ENCODE assay signal across 30 cellular contexts in genomic region chr9:135201711-135202110, GRCh38.
"Had no signal": no experiment of that assay in that cellular context is flagged by ENCODE, and none has a peak within 500 bp of the region (broad histone marks: within the 10 kb centered on the region; RNA-seq: fewer than 3 reads in every experiment).

No MANE protein-coding gene starts in this region.

- H3K27ac ChIP-seq: ovary, parathyroid adenoma, psoas muscle, right lobe of liver, sigmoid colon, stomach, thoracic aorta, tibial artery, transverse colon, upper lobe of left lung, vagina had no signal

- H3K4me1 ChIP-seq: parathyroid adenoma, psoas muscle, right lobe of liver, sigmoid colon, stomach, tibial artery, transverse colon, upper lobe of left lung, vagina had no signal

- H3K27me3 ChIP-seq: ovary, right lobe of liver, upper lobe of left lung, vagina had no signal

- H3K79me2 ChIP-seq: parathyroid adenoma had no signal

- H3K9ac ChIP-seq: parathyroid adenoma had no signal

- H3K4me3 ChIP-seq: ovary, psoas muscle, right lobe of liver, sigmoid colon, stomach, thoracic aorta, tibial artery, transverse colon, upper lobe of left lung, vagina had no signal

- H2AFZ ChIP-seq: parathyroid adenoma had no signal

- H3K4me3 Mint-ChIP-seq: naive B cell; naive thymus-derived CD8-positive, alpha-beta T cell; natural killer cell treated with Interleukin-12 subunit alpha and Interleukin-12 subunit beta and Interleukin-15 and Interleukin-18, amount 100 ng/mL, for 72 hours; nephron progenitor cell; neural crest cell; stimulated activated effector memory CD8-positive, alpha-beta T cell treated with anti-CD3 and anti-CD28 coated beads, Interleukin-12 subunit alpha, Interleukin-12 subunit beta, amount 100 ng/mL, for 72 hours; stimulated activated naive B cell treated with anti-CD40 and anti-IgM and Interleukin-4, amounts not matched to agents 10 μg/mL and 1 μg/mL and 100 μg/mL, for 72 hours; stimulated activated naive CD8-positive, alpha-beta T cell treated with anti-CD3 and anti-CD28 coated beads, Interleukin-15, Interleukin-2, amounts not matched to agents 100 ng/mL and 50 ng/mL, for 24 hours had no signal

- ATAC-seq: naive thymus-derived CD8-positive, alpha-beta T cell; natural killer cell treated with Interleukin-12 subunit alpha and Interleukin-12 subunit beta and Interleukin-15 and Interleukin-18, amount 100 ng/mL, for 72 hours; psoas muscle; right cardiac atrium; right lobe of liver; stimulated activated effector memory CD8-positive, alpha-beta T cell treated with anti-CD3 and anti-CD28 coated beads, Interleukin-12 subunit alpha, Interleukin-12 subunit beta, amount 100 ng/mL, for 72 hours; stimulated activated naive B cell treated with anti-CD40 and anti-IgM and Interleukin-4, amounts not matched to agents 10 μg/mL and 1 μg/mL and 100 μg/mL, for 72 hours had no signal

- DNase-seq: naive B cell; naive thymus-derived CD8-positive, alpha-beta T cell; nephron progenitor cell; occipital lobe; ovary; posterior cingulate gyrus; psoas muscle; right lobe of liver; sigmoid colon; small intestine; stimulated activated CD4-positive, alpha-beta T cell treated with anti-CD3 and anti-CD28 coated beads, Interleukin-15, amount 100 ng/mL, for 24 hours; stimulated activated CD4-positive, alpha-beta T cell treated with anti-CD3 and anti-CD28 coated beads, Interleukin-2, amount 100 ng/mL, for 24 hours; stimulated activated CD4-positive, alpha-beta T cell treated with anti-CD3 and anti-CD28 coated beads, Interleukin-2, amount 100 ng/mL, for 48 hours; stimulated activated CD4-positive, alpha-beta T cell treated with anti-CD3 and anti-CD28 coated beads, Interleukin-4, amount 100 ng/mL, for 24 hours; stimulated activated naive B cell treated with anti-CD40 and anti-IgM and Interleukin-4, amounts not matched to agents 10 μg/mL and 1 μg/mL and 100 μg/mL, for 72 hours; stimulated activated naive CD4-positive, alpha-beta T cell treated with Interleukin-2 at 50 U/mL for 16 hours; stomach; tibial artery; transverse colon; upper lobe of left lung had no signal

- H3K36me3 Mint-ChIP-seq: naive B cell; naive thymus-derived CD8-positive, alpha-beta T cell; natural killer cell treated with Interleukin-12 subunit alpha and Interleukin-12 subunit beta and Interleukin-15 and Interleukin-18, amount 100 ng/mL, for 72 hours; stimulated activated effector memory CD8-positive, alpha-beta T cell treated with anti-CD3 and anti-CD28 coated beads, Interleukin-12 subunit alpha, Interleukin-12 subunit beta, amount 100 ng/mL, for 72 hours; stimulated activated naive B cell treated with anti-CD40 and anti-IgM and Interleukin-4, amounts not matched to agents 10 μg/mL and 1 μg/mL and 100 μg/mL, for 72 hours had no signal

- H3K27ac Mint-ChIP-seq: naive B cell; naive thymus-derived CD8-positive, alpha-beta T cell; natural killer cell treated with Interleukin-12 subunit alpha and Interleukin-12 subunit beta and Interleukin-15 and Interleukin-18, amount 100 ng/mL, for 72 hours; nephron progenitor cell; progenitor cell of endocrine pancreas; stimulated activated effector memory CD8-positive, alpha-beta T cell treated with anti-CD3 and anti-CD28 coated beads, Interleukin-12 subunit alpha, Interleukin-12 subunit beta, amount 100 ng/mL, for 72 hours; stimulated activated naive B cell treated with anti-CD40 and anti-IgM and Interleukin-4, amounts not matched to agents 10 μg/mL and 1 μg/mL and 100 μg/mL, for 72 hours; stimulated activated naive CD8-positive, alpha-beta T cell treated with anti-CD3 and anti-CD28 coated beads, Interleukin-15, Interleukin-2, amounts not matched to agents 100 ng/mL and 50 ng/mL, for 24 hours had no signal

- H3K9me3 ChIP-seq: ovary, psoas muscle, right lobe of liver, sigmoid colon, thoracic aorta, tibial artery, transverse colon, upper lobe of left lung, vagina had no signal

- H3K4me1 Mint-ChIP-seq: stimulated activated effector memory CD8-positive, alpha-beta T cell treated with anti-CD3 and anti-CD28 coated beads, Interleukin-12 subunit alpha, Interleukin-12 subunit beta, amount 100 ng/mL, for 72 hours had no signal

- FAIRE-seq: small intestine, urothelium cell line had no signal

- H3K36me3 ChIP-seq: ovary, right lobe of liver, sigmoid colon, stomach, thoracic aorta, tibial artery, transverse colon, upper lobe of left lung, vagina had no signal
